In genomic region chr7:46480619-46481018, GRCh38 we compare ENCODE assay signal across 35 cellular contexts.
"Had no signal": no experiment of that assay in that cellular context is flagged by ENCODE, and none has a peak within 500 bp of the region (broad histone marks: within the 10 kb centered on the region; RNA-seq: fewer than 3 reads in every experiment).

No MANE protein-coding gene starts in this region.

- H3K9me3 Mint-ChIP-seq: activated naive CD4-positive, alpha-beta T cell treated with anti-CD3 and anti-CD28 coated beads for 36 hours had no signal

- H3K27me3 Mint-ChIP-seq: activated B cell treated with CpG ODN at 0.5 μM for 24 hours; activated CD4-positive, alpha-beta memory T cell treated with anti-CD3 and anti-CD28 coated beads for 36 hours; activated CD4-positive, alpha-beta T cell treated with anti-CD3 and anti-CD28 coated beads, Interleukin-2, amount 10 ng/mL, durations not matched to agents 24 days and 14 days; activated CD8-positive, alpha-beta T cell treated with anti-CD3 and anti-CD28 coated beads for 36 hours; activated naive CD8-positive, alpha-beta T cell treated with anti-CD3 and anti-CD28 coated beads for 36 hours; activated T-helper 17 cell treated with anti-CD3 and anti-CD28 coated beads, Interleukin-2, amount 50 U/mL, for 72 hours; T-cell had no signal

- H3K4me1 ChIP-seq: adrenal gland, body of pancreas, breast epithelium had no signal

- H3K36me3 Mint-ChIP-seq: activated CD4-positive, alpha-beta memory T cell treated with anti-CD3 and anti-CD28 coated beads for 36 hours; activated naive CD8-positive, alpha-beta T cell treated with anti-CD3 and anti-CD28 coated beads for 36 hours; T-cell had no signal

- H3K9me3 ChIP-seq: adrenal gland, body of pancreas, breast epithelium had no signal

- H3K4me3 ChIP-seq: adrenal gland, body of pancreas, breast epithelium had no signal

- ATAC-seq: activated CD8-positive, alpha-beta T cell treated with anti-CD3 and anti-CD28 coated beads for 36 hours; activated naive CD4-positive, alpha-beta T cell treated with anti-CD3 and anti-CD28 coated beads, Interleukin-2, amount 50 U/mL, for 72 hours; activated T-cell treated with anti-CD3 and anti-CD28 coated beads, Interleukin-2, amount 50 U/mL, for 4 hours; activated T-cell treated with anti-CD3 and anti-CD28 coated beads, Interleukin-2, amount 50 U/mL, for 72 hours; activated T-helper 17 cell treated with anti-CD3 and anti-CD28 coated beads, Interleukin-2, amount 50 U/mL, for 72 hours; body of pancreas; T-cell had no signal

- H3K27me3 ChIP-seq: adrenal gland, body of pancreas, brain microvascular endothelial cell, breast epithelium had no signal

- H3K27ac Mint-ChIP-seq: activated B cell treated with CpG ODN at 0.5 μM for 24 hours; activated CD4-positive, alpha-beta memory T cell treated with anti-CD3 and anti-CD28 coated beads for 36 hours; activated CD4-positive, alpha-beta T cell treated with anti-CD3 and anti-CD28 coated beads, Interleukin-2, amount 10 ng/mL, durations not matched to agents 24 days and 14 days; activated CD8-positive, alpha-beta T cell treated with anti-CD3 and anti-CD28 coated beads for 36 hours; activated naive CD4-positive, alpha-beta T cell treated with anti-CD3 and anti-CD28 coated beads for 36 hours; activated naive CD4-positive, alpha-beta T cell treated with anti-CD3 and anti-CD28 coated beads, Interleukin-2, amount 50 U/mL, for 72 hours; activated naive CD8-positive, alpha-beta T cell treated with anti-CD3 and anti-CD28 coated beads for 36 hours; activated T-cell treated with anti-CD3 and anti-CD28 coated beads, Interleukin-2, amount 50 U/mL, for 72 hours; activated T-helper 1 cell treated with anti-CD3 and anti-CD28 coated beads, Interleukin-12 subunit alpha, Interleukin-12 subunit beta, Interleukin-2, Interleukin-4 antibody, amounts not matched to agents 30 ng/mL and 10 ng/mL and 1 ng/mL, durations not matched to agents 14 hours and 24 hours and 36 hours; activated T-helper 17 cell treated with anti-CD3 and anti-CD28 coated beads, Interleukin-2, amount 50 U/mL, for 72 hours; T-cell; T-helper 1 cell treated with Interleukin-12 subunit alpha and Interleukin-12 subunit beta and Interleukin-4 antibody, amounts not matched to agents 30 μg/mL and 1 μg/mL, for 36 hours; T-helper 2 cell treated with Interferon-gamma antibody and Interleukin-4, amounts not matched to agents 5 μg/mL and 100 μg/mL, for 36 hours had no signal

- H3K4me3 Mint-ChIP-seq: activated B cell treated with CpG ODN at 0.5 μM for 24 hours; activated CD4-positive, alpha-beta memory T cell treated with anti-CD3 and anti-CD28 coated beads for 36 hours; activated CD4-positive, alpha-beta T cell treated with anti-CD3 and anti-CD28 coated beads, Interleukin-2, amount 10 ng/mL, durations not matched to agents 24 days and 14 days; activated CD8-positive, alpha-beta T cell treated with anti-CD3 and anti-CD28 coated beads for 36 hours; activated naive CD4-positive, alpha-beta T cell treated with anti-CD3 and anti-CD28 coated beads for 36 hours; activated naive CD8-positive, alpha-beta T cell treated with anti-CD3 and anti-CD28 coated beads for 36 hours; activated T-cell treated with anti-CD3 and anti-CD28 coated beads, Interleukin-2, amount 50 U/mL, for 4 hours; activated T-cell treated with anti-CD3 and anti-CD28 coated beads, Interleukin-2, amount 50 U/mL, for 72 hours; activated T-helper 1 cell treated with anti-CD3 and anti-CD28 coated beads, Interleukin-12 subunit alpha, Interleukin-12 subunit beta, Interleukin-2, Interleukin-4 antibody, amounts not matched to agents 30 ng/mL and 10 ng/mL and 1 ng/mL, durations not matched to agents 14 hours and 24 hours and 36 hours; activated T-helper 17 cell treated with anti-CD3 and anti-CD28 coated beads, Interleukin-2, amount 50 U/mL, for 72 hours; T-cell; T-helper 1 cell treated with Interleukin-12 subunit alpha and Interleukin-12 subunit beta and Interleukin-4 antibody, amounts not matched to agents 30 μg/mL and 1 μg/mL, for 36 hours; T-helper 2 cell treated with Interferon-gamma antibody and Interleukin-4, amounts not matched to agents 5 μg/mL and 100 μg/mL, for 36 hours had no signal

- DNase-seq: activated B cell treated with CpG ODN at 0.5 μM for 24 hours; activated CD4-positive, alpha-beta memory T cell treated with anti-CD3 and anti-CD28 coated beads for 36 hours; activated CD4-positive, alpha-beta T cell treated with anti-CD3 and anti-CD28 coated beads for 4 hours; activated CD4-positive, alpha-beta T cell treated with anti-CD3 and anti-CD28 coated beads, Interleukin-2, amount 10 ng/mL, durations not matched to agents 24 days and 14 days; activated CD4-positive, alpha-beta T cell treated with anti-CD3 and anti-CD28 coated beads, Interleukin-2, amount 50 U/mL, for 1 hour; activated CD4-positive, alpha-beta T cell treated with anti-CD3 and anti-CD28 coated beads, Interleukin-2, amount 50 U/mL, for 4 hours; activated CD4-positive, CD25-positive, alpha-beta regulatory T cell treated with anti-CD3 and anti-CD28 coated beads, Interleukin-2, amount 50 U/mL, for 72 hours; activated CD8-positive, alpha-beta memory T cell treated with anti-CD3 and anti-CD28 coated beads, Interleukin-2, amount 50 U/mL, for 4 hours; activated CD8-positive, alpha-beta T cell treated with anti-CD3 and anti-CD28 coated beads for 36 hours; activated effector memory CD4-positive, alpha-beta T cell treated with anti-CD3 and anti-CD28 coated beads, Interleukin-2, amount 50 U/mL, for 16 hours; activated gamma-delta T cell treated with Interleukin-2 at 50 U/mL for 16 hours; activated naive CD4-positive, alpha-beta T cell; activated naive CD4-positive, alpha-beta T cell treated with anti-CD3 and anti-CD28 coated beads for 36 hours; activated naive CD4-positive, alpha-beta T cell treated with anti-CD3 and anti-CD28 coated beads, Interleukin-2, amount 50 U/mL, for 16 hours; activated naive CD8-positive, alpha-beta T cell treated with anti-CD3 and anti-CD28 coated beads for 36 hours; activated T-cell treated with anti-CD3 and anti-CD28 coated beads for 4 hours; activated T-cell treated with anti-CD3 and anti-CD28 coated beads, Interleukin-2, amount 50 U/mL, for 1 hour; activated T-cell treated with anti-CD3 and anti-CD28 coated beads, Interleukin-2, amount 50 U/mL, for 4 hours; activated T-cell treated with anti-CD3 and anti-CD28 coated beads, Interleukin-2, amount 50 U/mL, for 72 hours; adrenal gland; amniotic stem cell; aorta; body of pancreas; brain microvascular endothelial cell; central memory CD4-positive, alpha-beta T cell; T-cell; T-helper 2 cell; T-helper 9 cell had no signal

- H3K27ac ChIP-seq: adrenal gland, body of pancreas, brain microvascular endothelial cell, breast epithelium, VCaP had no signal

- H3K36me3 ChIP-seq: adrenal gland, brain microvascular endothelial cell, breast epithelium had no signal

- H3K4me1 Mint-ChIP-seq: activated B cell treated with CpG ODN at 0.5 μM for 24 hours; activated CD4-positive, alpha-beta T cell treated with anti-CD3 and anti-CD28 coated beads, Interleukin-2, amount 10 ng/mL, durations not matched to agents 24 days and 14 days; activated naive CD8-positive, alpha-beta T cell treated with anti-CD3 and anti-CD28 coated beads for 36 hours; activated T-helper 17 cell treated with anti-CD3 and anti-CD28 coated beads, Interleukin-2, amount 50 U/mL, for 72 hours; T-cell had no signal
